Comparison of ENCODE assay signal across 1 cellular context in genomic region chr7:135238112-135238744, GRCh38.
TF ChIP-seq lines count a peak whose summit lies in the region.

No MANE protein-coding gene starts in this region.

TF ChIP-seq in GM12878, 131 proteins besides CTCF, POLR2A, EP300 and RAD21:
- no peak for TF ChIP-seq KLF5 (IDR thresholded peaks at IDR 0.05; ENCODE audit: partially characterized antibody)
- TF ChIP-seq JUND (IDR thresholded peaks at IDR 0.05; ENCODE audit: low read depth, low read length): no peak
- no peak for TF ChIP-seq ATF3 (IDR thresholded peaks at IDR 0.05; ENCODE audit: borderline replicate concordance, extremely low read depth, low read depth, low read length)
- TF ChIP-seq RELB (IDR thresholded peaks at IDR 0.05; ENCODE audit: low read depth): no peak
- no peak for TF ChIP-seq CREB1 (IDR thresholded peaks at IDR 0.05; ENCODE audit: low read depth)
- TF ChIP-seq BRCA1 (IDR thresholded peaks at IDR 0.05; ENCODE audit: low read depth, low read length): no peak
- TF ChIP-seq NFYA (IDR thresholded peaks at IDR 0.05; ENCODE audit: borderline replicate concordance, low read depth, low read length): no peak
- TF ChIP-seq ZBTB33 (IDR thresholded peaks at IDR 0.05): peak; percentile 80
- no peak for TF ChIP-seq JUNB (IDR thresholded peaks at IDR 0.05)
- TF ChIP-seq YY1 (IDR thresholded peaks at IDR 0.05; ENCODE audit: low read depth, low read length): 0 out of 2 replicates have a peak, but pooled peaks have one; percentile 28
- TF ChIP-seq CHD4 (IDR thresholded peaks at IDR 0.05): no peak
